In the genomic region with DNA sequence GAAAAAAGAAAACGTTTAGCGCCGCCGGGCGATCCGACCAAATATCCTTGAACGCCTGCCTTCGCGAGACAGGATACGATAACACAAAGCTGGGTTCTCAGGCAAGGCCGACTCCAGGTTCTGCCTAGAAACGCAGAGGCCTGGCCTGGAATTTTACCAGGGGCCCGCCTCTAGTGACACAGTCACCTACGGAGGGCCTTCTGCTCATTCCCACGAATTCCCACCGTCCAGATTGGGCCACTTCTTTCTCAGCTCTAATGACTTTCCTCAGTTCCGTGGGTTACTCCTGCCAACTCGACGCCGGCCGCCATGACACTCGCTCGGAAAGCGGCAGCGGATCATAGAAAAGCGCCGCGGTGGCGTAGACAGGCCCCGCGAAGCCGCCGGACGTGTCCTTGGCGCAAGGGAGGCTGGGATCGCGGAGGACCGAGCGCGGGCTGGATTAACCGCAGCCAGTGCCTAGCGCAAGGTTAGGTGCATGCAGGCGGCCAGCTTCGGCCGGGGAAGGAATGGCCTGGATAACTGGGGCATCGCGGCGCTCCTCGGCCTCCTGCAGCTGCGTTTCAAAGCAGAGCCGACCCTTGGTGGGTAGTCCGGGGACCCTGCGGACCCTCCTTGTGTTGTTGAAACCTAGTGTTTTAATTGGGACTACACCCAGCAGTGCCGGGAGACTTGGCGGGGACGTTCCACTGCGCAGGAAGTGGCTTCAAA, we compare ENCODE assay signal across 8 cellular contexts. TPM values are rescaled to one million over a fixed set of nuclear protein-coding genes. Genes with fewer than 3 reads are reported as not detected.
A peak's percentile ranks its signal among the peaks of the same experiment; 100 is the strongest.
DNase-seq lines count a peak whose midpoint lies in the region; ATAC-seq and TF ChIP-seq lines count a peak whose summit lies in the region.

A gene (minus strand): TSS at position 340 of the 711 bp plus-strand sequence. CDS start 374 bp downstream, outside the sequence.

- intact Hi-C loops in Right ventricle myocardium superior (cut with DNase I): loop anchor here (10.0 kb wide), 1 partner anchor 65 kb away; a partner anchor contains a TSS

- H3K27me3 ChIP-seq in parathyroid adenoma (ENCODE audit: control insufficient read depth, insufficient read depth, low read length) (no peaks in the 10 kb centered on the region), tibial nerve (no peaks in the 10 kb centered on the region)

- DNase-seq in NCI-H1105 treated with DMSO at 0.1 percent for 48 hours (lab: John Stamatoyannopoulos, UW) (peak; percentile 87), SW 1271 (lab: John Stamatoyannopoulos, UW) (peak; percentile 79 to 88), Right ventricle myocardium superior (peak; percentile 97), tibial nerve (ENCODE audit: low spot score in 2 of 2) (peak; percentile 79 to 87)
- peak; percentile 87 for DNase-seq in activated naive CD8-positive, alpha-beta T cell treated with anti-CD3 and anti-CD28 coated beads, Interleukin-2, amount 50 U/mL, for 16 hours (ENCODE audit: low read depth, low spot score)

- H3K4me2 ChIP-seq in parathyroid adenoma (ENCODE audit: low read length): peak within 1 kb of the TSS; percentile 69

- H3K9me3 ChIP-seq in parathyroid adenoma (ENCODE audit: control insufficient read depth, low read length): no peaks in the 10 kb centered on the region
- H3K9me3 ChIP-seq in tibial nerve: no peaks in the 10 kb centered on the region

- ATAC-seq in HG02642 (IDR thresholded peaks at IDR 0.05; ENCODE audit: poor library complexity, unreplicated experiment): peak; percentile 98
- ATAC-seq in Right ventricle myocardium superior (ENCODE audit: poor library complexity): peak; percentile 99

- H3K27ac ChIP-seq in parathyroid adenoma (peak within 1 kb of the TSS; percentile 96), tibial nerve (peak within 1 kb of the TSS; percentile 91 to 99 (median 98))

- H3K36me3 ChIP-seq in parathyroid adenoma (ENCODE audit: control insufficient read depth, insufficient read depth, low read length) (no peaks in the 10 kb centered on the region), tibial nerve (peaks cover 0 to 21% (median 0%) of the 10 kb centered on the region in 3 donors)

- TF ChIP-seq EP300 in tibial nerve (IDR thresholded peaks at IDR 0.05): peak; percentile 83 to 96

- no peak for TF ChIP-seq CTCF in parathyroid adenoma (IDR thresholded peaks at IDR 0.05)
- TF ChIP-seq CTCF in tibial nerve (IDR thresholded peaks at IDR 0.05): peak in 2 of 5 experiments; percentile 10 to 58

- H3K4me3 ChIP-seq in parathyroid adenoma (ENCODE audit: low read depth, low read length) (peak within 1 kb of the TSS; percentile 98), tibial nerve (peak within 1 kb of the TSS; percentile 78 to 89 (median 85))

- peak; percentile 96 for TF ChIP-seq POLR2A in GM10847 (IDR thresholded peaks at IDR 0.05; ENCODE audit: extremely low read depth, insufficient read length)
- peak; percentile 24 to 68 for TF ChIP-seq POLR2A in tibial nerve (IDR thresholded peaks at IDR 0.05)

- H3K4me1 ChIP-seq in parathyroid adenoma (peaks cover 4% of the 10 kb centered on the region), tibial nerve (peaks cover 0 to 46% (median 18%) of the 10 kb centered on the region in 4 donors)

- WGBS in tibial nerve, 2 donors: 0% methylated on average over 52 to 57 of the region's 57 CpGs

- peaks cover 42% of the 10 kb centered on the region for H3K79me2 ChIP-seq in parathyroid adenoma

- H2AFZ ChIP-seq in parathyroid adenoma: peak within 1 kb of the TSS; percentile 99

- peak within 1 kb of the TSS; percentile 96 for H3K9ac ChIP-seq in parathyroid adenoma

RNA-seq across cellular contexts. Expression of the gene that starts here (rescaled TPM):
- total RNA-seq in Right ventricle myocardium superior: 47.7 TPM
- total RNA-seq in tibial nerve: 10 to 100 TPM; 26.9 to 33.5 (median 33.3) TPM

Comparison
In these comparisons a context has a peak if more than half of its experiments do, and no peak if none do; other contexts are left out.
1. Peak in every context shown above with its lines: DNase-seq, ATAC-seq, H3K4me3 ChIP-seq and H3K27ac ChIP-seq.